14 cellular contexts compared by ENCODE assay signal in genomic region chr11:106706355-106706754, GRCh38.
A peak's percentile ranks its signal among the peaks of the same experiment; 100 is the strongest.
DNase-seq lines count a peak whose midpoint lies in the region; ATAC-seq and TF ChIP-seq lines count a peak whose summit lies in the region.
"Had no signal": no experiment of that assay in that cellular context is flagged by ENCODE, and none has a peak within 500 bp of the region (broad histone marks: within the 10 kb centered on the region; RNA-seq: fewer than 3 reads in every experiment).

No MANE protein-coding gene starts in this region.

- H3K27me3 ChIP-seq in heart right ventricle (no peaks in the 10 kb centered on the region), Karpas-422 (ENCODE audit: low read length) (no peaks in the 10 kb centered on the region)
- H3K27me3 ChIP-seq: gastroesophageal sphincter, suprapubic skin had no signal

- peak; percentile 5 for DNase-seq in AG20443 (ENCODE audit: low spot score)
- peak; percentile 44 for DNase-seq in HS-5 (ENCODE audit: low read depth)
- DNase-seq in amniotic stem cell (lab: John Stamatoyannopoulos, UW), result peak; percentile 16
- peak; percentile 88 for DNase-seq in iris pigment epithelial cell (ENCODE audit: low read depth)
- no peak for DNase-seq in heart right ventricle
- no peak for DNase-seq in T-helper 17 cell
- no peak for DNase-seq in lower leg skin (ENCODE audit: low spot score in 2 of 2)
- DNase-seq in Karpas-422, result no peak
- DNase-seq: CD8-positive, alpha-beta T cell; NCI-H1105 treated with DMSO at 0.1 percent for 48 hours; posterior cingulate gyrus had no signal

- no peaks in the 10 kb centered on the region for H3K36me3 Mint-ChIP-seq in T-helper 17 cell (ENCODE audit: low read depth)
- H3K36me3 Mint-ChIP-seq: CD8-positive, alpha-beta T cell; memory B cell had no signal

- no peak for TF ChIP-seq CTCF in heart right ventricle (IDR thresholded peaks at IDR 0.05)
- no peak for TF ChIP-seq CTCF in lower leg skin (IDR thresholded peaks at IDR 0.05)

- H3K9ac ChIP-seq in Karpas-422 (ENCODE audit: low read length), result no peak overlapping the region

- no peaks in the 10 kb centered on the region for H3K79me2 ChIP-seq in Karpas-422 (ENCODE audit: low read length)

- no peak for ATAC-seq in heart right ventricle
- ATAC-seq in T-helper 17 cell, result no peak
- ATAC-seq: CD8-positive, alpha-beta T cell; gastroesophageal sphincter had no signal

- H3K4me3 ChIP-seq in heart right ventricle (no peak overlapping the region), lower leg skin (ENCODE audit: low read depth, poor library complexity, severe bottlenecking) (no peak overlapping the region), Karpas-422 (ENCODE audit: low read length) (no peak overlapping the region)
- H3K4me3 ChIP-seq: gastroesophageal sphincter, suprapubic skin had no signal

- no peak overlapping the region for H3K4me2 ChIP-seq in Karpas-422 (ENCODE audit: low read depth, low read length, poor library complexity, severe bottlenecking)

- H3K4me3 Mint-ChIP-seq in T-helper 17 cell, result no peak overlapping the region
- H3K4me3 Mint-ChIP-seq: CD8-positive, alpha-beta T cell; memory B cell had no signal

- TF ChIP-seq POLR2A in lower leg skin (IDR thresholded peaks at IDR 0.05), result no peak

- H3K4me1 ChIP-seq in heart right ventricle, result no peaks in the 10 kb centered on the region
- H3K4me1 ChIP-seq in Karpas-422 (ENCODE audit: low read length), result no peaks in the 10 kb centered on the region
- H3K4me1 ChIP-seq: gastroesophageal sphincter, suprapubic skin had no signal

- no peak overlapping the region for H3K27ac Mint-ChIP-seq in T-helper 17 cell
- H3K27ac Mint-ChIP-seq: CD8-positive, alpha-beta T cell; memory B cell had no signal

- H3K36me3 ChIP-seq in heart right ventricle (no peaks in the 10 kb centered on the region), Karpas-422 (ENCODE audit: insufficient read depth, low read length) (no peaks in the 10 kb centered on the region)
- H3K36me3 ChIP-seq: gastroesophageal sphincter, suprapubic skin had no signal

- no peaks in the 10 kb centered on the region for H3K27me3 Mint-ChIP-seq in T-helper 17 cell
- H3K27me3 Mint-ChIP-seq: memory B cell had no signal

- H3K27ac ChIP-seq in heart right ventricle (no peak overlapping the region), Karpas-422 (ENCODE audit: low read length) (no peak overlapping the region)
- H3K27ac ChIP-seq: gastroesophageal sphincter, suprapubic skin had no signal

- no peak overlapping the region for H2AFZ ChIP-seq in Karpas-422 (ENCODE audit: low read length)

- H3K9me2 ChIP-seq in Karpas-422 (replicated peaks; ENCODE audit: insufficient read depth, low read length), result no peaks in the 10 kb centered on the region

- H4K20me1 ChIP-seq in Karpas-422 (ENCODE audit: insufficient read depth, low read depth, low read length), result no peaks in the 10 kb centered on the region

- intact Hi-C loops in heart right ventricle (cut with DNase I), result no loop called here
- intact Hi-C loops in lower leg skin (cut with DNase I; ENCODE audit: low total_unique reads), result no loop called here

- H3K9me3 ChIP-seq in heart right ventricle, result no peaks in the 10 kb centered on the region
- H3K9me3 ChIP-seq in T-helper 17 cell (ENCODE audit: control insufficient read depth, low read length, poor library complexity, severe bottlenecking), result no peaks in the 10 kb centered on the region
- no peaks in the 10 kb centered on the region for H3K9me3 ChIP-seq in Karpas-422 (ENCODE audit: low read length)
- H3K9me3 ChIP-seq: gastroesophageal sphincter, suprapubic skin had no signal

- no peaks in the 10 kb centered on the region for H3K4me1 Mint-ChIP-seq in T-helper 17 cell
- H3K4me1 Mint-ChIP-seq: memory B cell had no signal

Comparison
In these comparisons a context has a peak if more than half of its experiments do, and no peak if none do; other contexts are left out.
1. DNase-seq: peak in AG20443 (single experiment), HS-5 (single experiment), amniotic stem cell (single experiment) and iris pigment epithelial cell (single experiment); none in heart right ventricle (0 of 2), T-helper 17 cell (0 of 3), lower leg skin (0 of 2) and Karpas-422 (single experiment).